In the genomic region with DNA sequence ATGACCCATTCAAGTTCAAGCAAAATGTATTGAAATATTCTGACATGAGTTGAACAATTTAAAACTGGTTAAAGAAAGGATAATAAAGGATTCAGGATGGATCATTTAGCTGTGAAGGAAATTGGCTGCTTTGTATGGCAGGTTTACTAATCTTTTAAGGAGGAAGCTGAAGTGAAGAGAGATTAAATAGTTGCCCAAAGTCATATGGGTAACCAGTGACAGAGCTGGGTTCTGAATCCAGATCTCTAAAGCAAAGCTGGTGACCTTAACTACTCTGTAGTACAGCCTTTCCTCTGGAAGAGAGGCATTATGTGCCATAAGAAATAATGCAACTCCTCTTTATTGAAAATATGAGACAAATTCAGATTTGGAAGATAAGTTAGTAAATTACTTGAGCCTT, we compare ENCODE assay signal across 15 cellular contexts. TPM values are rescaled to one million over a fixed set of nuclear protein-coding genes. Genes with fewer than 3 reads are reported as not detected.
DNase-seq lines count a peak whose midpoint lies in the region; ATAC-seq and TF ChIP-seq lines count a peak whose summit lies in the region.
"Had no signal": no experiment of that assay in that cellular context is flagged by ENCODE, and none has a peak within 500 bp of the region (broad histone marks: within the 10 kb centered on the region; RNA-seq: fewer than 3 reads in every experiment).

No MANE protein-coding gene starts in this region.

- H4K20me1 ChIP-seq in mammary epithelial cell (ENCODE audit: insufficient read depth, low read length), result no peaks in the 10 kb centered on the region
- H4K20me1 ChIP-seq: BLaER1 had no signal

- H3K9ac ChIP-seq in mammary epithelial cell (ENCODE audit: insufficient read depth, low read length), result no peak overlapping the region
- H3K9ac ChIP-seq: BLaER1 had no signal

- H3K4me3 ChIP-seq in mammary epithelial cell (replicated peaks in 1 of 3; ENCODE audit: insufficient read depth in 1 of 3, low read depth in 2 of 3, low read length in 3 of 3) (no peak overlapping the region), esophagus squamous epithelium (no peak overlapping the region), gastrocnemius medialis (no peak overlapping the region)
- H3K4me3 ChIP-seq in CD8-positive, alpha-beta memory T cell (ENCODE audit: low read length), result no peak overlapping the region
- H3K4me3 ChIP-seq: BLaER1, HAP-1 had no signal

- POLR2A ChIA-PET in MCF 10A (lab: Yijun Ruan, JAX), result interaction anchor here (0.8 to 2.8 kb wide), 8 partner anchors 8 to 920 kb away, joined by 3 to 16 read pairs (median 4); no protein-coding TSS in a partner anchor
- POLR2A ChIA-PET in CD8-positive, alpha-beta memory T cell (lab: Charles Lee), result no interaction called here

- H3K27ac Mint-ChIP-seq in MCF 10A (ENCODE audit: low read depth, unreplicated experiment), result peak overlapping the region; percentile 13
- H3K27ac Mint-ChIP-seq in CD8-positive, alpha-beta memory T cell, result no peak overlapping the region
- H3K27ac Mint-ChIP-seq: CD14-positive monocyte; CD4-positive, alpha-beta memory T cell had no signal

- no peaks in the 10 kb centered on the region for H3K27me3 Mint-ChIP-seq in MCF 10A (ENCODE audit: insufficient read depth, unreplicated experiment)
- H3K27me3 Mint-ChIP-seq in CD8-positive, alpha-beta memory T cell, result peaks cover 8 to 37% of the 10 kb centered on the region in 2 donors

- no peak overlapping the region for H2AFZ ChIP-seq in mammary epithelial cell (ENCODE audit: low read depth, low read length)

- intact Hi-C loops in MCF 10A (cut with micrococcal nuclease), result no loop called here
- intact Hi-C loops in mammary epithelial cell (cut with micrococcal nuclease), result no loop called here
- intact Hi-C loops in esophagus squamous epithelium (cut with DNase I), result no loop called here
- intact Hi-C loops in gastrocnemius medialis (cut with DNase I; ENCODE audit: low total_unique reads), result no loop called here

- TF ChIP-seq CTCF in MCF 10A (IDR thresholded peaks at IDR 0.05; ENCODE audit: unreplicated experiment) (no peak), mammary epithelial cell (conservative IDR thresholded peaks at IDR 0.05 in 1 of 2, IDR thresholded peaks at IDR 0.05 in 1 of 2; ENCODE audit: extremely low read depth in 1 of 2, insufficient read depth in 1 of 2, low read depth in 1 of 2, low read length in 2 of 2) (no peak), VCaP (conservative IDR thresholded peaks at IDR 0.05) (no peak), esophagus squamous epithelium (IDR thresholded peaks at IDR 0.05) (no peak), gastrocnemius medialis (IDR thresholded peaks at IDR 0.05 in 4 of 5, conservative IDR thresholded peaks at IDR 0.05 in 1 of 5) (no peak)

- dilution Hi-C loops in mammary epithelial cell (cut with HindIII; ENCODE audit: low sequenced_read_pairs), result no loop called here

- H3K27me3 ChIP-seq in mammary epithelial cell (ENCODE audit: insufficient read depth, low read length), result no peaks in the 10 kb centered on the region
- no peaks in the 10 kb centered on the region for H3K27me3 ChIP-seq in esophagus squamous epithelium
- no peaks in the 10 kb centered on the region for H3K27me3 ChIP-seq in gastrocnemius medialis
- H3K27me3 ChIP-seq in CD8-positive, alpha-beta memory T cell (ENCODE audit: insufficient read depth, low read length, poor library complexity, severe bottlenecking), result no peaks in the 10 kb centered on the region
- H3K27me3 ChIP-seq: BLaER1 had no signal

- H3K4me1 Mint-ChIP-seq in MCF 10A (ENCODE audit: insufficient read depth, unreplicated experiment), result peaks cover 55% of the 10 kb centered on the region
- H3K4me1 Mint-ChIP-seq in CD8-positive, alpha-beta memory T cell, result no peaks in the 10 kb centered on the region
- H3K4me1 Mint-ChIP-seq: CD14-positive monocyte; CD4-positive, alpha-beta memory T cell had no signal

- BruUV-seq in MCF 10A (replicated peaks; lab: Mats Ljungman, UMichigan) (no TSS peak), mammary epithelial cell (replicated peaks; lab: Mats Ljungman, UMichigan) (no TSS peak)

- peaks cover 80% of the 10 kb centered on the region for H3K79me2 ChIP-seq in mammary epithelial cell (ENCODE audit: insufficient read depth, low read length)

- H3K36me3 ChIP-seq in mammary epithelial cell (ENCODE audit: insufficient read depth, low read length), result no peaks in the 10 kb centered on the region
- no peaks in the 10 kb centered on the region for H3K36me3 ChIP-seq in esophagus squamous epithelium
- H3K36me3 ChIP-seq in gastrocnemius medialis, result no peaks in the 10 kb centered on the region
- H3K36me3 ChIP-seq in CD8-positive, alpha-beta memory T cell (ENCODE audit: insufficient read depth, low read length), result no peaks in the 10 kb centered on the region
- H3K36me3 ChIP-seq: BLaER1, HAP-1 had no signal

- peaks cover 42% of the 10 kb centered on the region for H3K4me1 ChIP-seq in mammary epithelial cell (ENCODE audit: insufficient read depth, low read length)
- peaks cover 0 to 59% (median 8%) of the 10 kb centered on the region in 3 donors for H3K4me1 ChIP-seq in esophagus squamous epithelium
- peaks cover 49 to 74% of the 10 kb centered on the region in 2 donors for H3K4me1 ChIP-seq in gastrocnemius medialis
- H3K4me1 ChIP-seq in CD8-positive, alpha-beta memory T cell (ENCODE audit: insufficient read depth, low read length), result no peaks in the 10 kb centered on the region
- H3K4me1 ChIP-seq: BLaER1 had no signal

- in situ Hi-C loops in mammary epithelial cell (cut with MboI; ENCODE audit: low sequenced_read_pairs in 2 of 2) (no loop called here), gastrocnemius medialis (cut with MboI; ENCODE audit: low sequenced_read_pairs in 4 of 4) (no loop called here)

- peaks cover 6% of the 10 kb centered on the region for H3K36me3 Mint-ChIP-seq in MCF 10A (ENCODE audit: insufficient read depth, unreplicated experiment)
- no peaks in the 10 kb centered on the region for H3K36me3 Mint-ChIP-seq in CD8-positive, alpha-beta memory T cell
- H3K36me3 Mint-ChIP-seq: CD14-positive monocyte; CD4-positive, alpha-beta memory T cell had no signal

- no peak overlapping the region for H3K4me2 ChIP-seq in mammary epithelial cell (ENCODE audit: insufficient read depth, low read depth, low read length)
- H3K4me2 ChIP-seq: BLaER1 had no signal

- no peak for DNase-seq in MCF 10A (ENCODE audit: unreplicated experiment)
- no peak for DNase-seq in mammary epithelial cell
- DNase-seq in esophagus squamous epithelium (lab: John Stamatoyannopoulos, UW), result no peak
- no peak for DNase-seq in gastrocnemius medialis
- no peak for DNase-seq in CD8-positive, alpha-beta memory T cell
- no peak for DNase-seq in GM03348 (ENCODE audit: low spot score)
- DNase-seq: 8988T; CD4-positive, alpha-beta memory T cell had no signal

- TF ChIP-seq POLR2A in esophagus squamous epithelium (IDR thresholded peaks at IDR 0.05), result no peak
- no peak for TF ChIP-seq POLR2A in gastrocnemius medialis (IDR thresholded peaks at IDR 0.05)

- CTCF ChIA-PET in MCF 10A (lab: Yijun Ruan, JAX), result interaction anchor here (1.0 kb wide), 1 partner anchor 10 kb away, joined by 3 read pairs; no protein-coding TSS in a partner anchor
- CTCF ChIA-PET in mammary epithelial cell (lab: Charles Lee; ENCODE audit: low non-redundant PET), result interaction anchor here (0.8 kb wide), 1 partner anchor 9 kb away, joined by 4 read pairs; no protein-coding TSS in a partner anchor
- CTCF ChIA-PET in CD8-positive, alpha-beta memory T cell (lab: Charles Lee), result no interaction called here

- H3K9me3 ChIP-seq in mammary epithelial cell (replicated peaks; ENCODE audit: insufficient read depth, low read length), result no peaks in the 10 kb centered on the region
- no peaks in the 10 kb centered on the region for H3K9me3 ChIP-seq in esophagus squamous epithelium
- H3K9me3 ChIP-seq in gastrocnemius medialis, result no peaks in the 10 kb centered on the region
- H3K9me3 ChIP-seq in CD8-positive, alpha-beta memory T cell (ENCODE audit: low read length), result no peaks in the 10 kb centered on the region
- H3K9me3 ChIP-seq: BLaER1, HAP-1 had no signal

- ATAC-seq in gastrocnemius medialis, result no peak
- no peak for ATAC-seq in GM18867 (IDR thresholded peaks at IDR 0.05; ENCODE audit: unreplicated experiment)

- H3K27ac ChIP-seq in mammary epithelial cell (ENCODE audit: insufficient read depth, low read depth, low read length) (no peak overlapping the region), VCaP (peak overlapping the region; percentile 73), esophagus squamous epithelium (peak overlapping the region; percentile 23 to 57 (median 38)), gastrocnemius medialis (peak overlapping the region; percentile 83 to 90 (median 89))
- no peak overlapping the region for H3K27ac ChIP-seq in CD8-positive, alpha-beta memory T cell (ENCODE audit: low read depth, low read length)
- H3K27ac ChIP-seq: BLaER1, HL-60 had no signal

- H3K4me3 Mint-ChIP-seq in MCF 10A (ENCODE audit: unreplicated experiment), result no peak overlapping the region
- H3K4me3 Mint-ChIP-seq in CD8-positive, alpha-beta memory T cell, result no peak overlapping the region
- H3K4me3 Mint-ChIP-seq: CD14-positive monocyte; CD4-positive, alpha-beta memory T cell had no signal

- no peaks in the 10 kb centered on the region for H3K9me3 Mint-ChIP-seq in MCF 10A (ENCODE audit: unreplicated experiment)
- H3K9me3 Mint-ChIP-seq in CD8-positive, alpha-beta memory T cell, result no peaks in the 10 kb centered on the region

RNA-seq across cellular contexts. Expression of gene FHIP1A, which starts 22.8 kb away (rescaled TPM):
- 14.8 and 19.8 TPM in 2 replicates for total RNA-seq in MCF 10A (2022)
- total RNA-seq in mammary epithelial cell, result 10 to 100 TPM; 33.0 to 38.5 TPM
- polyA plus RNA-seq in mammary epithelial cell, result 14.3 TPM
- polyA minus RNA-seq in mammary epithelial cell, result 49.6 TPM
- 10 to 100 TPM; 23.4 to 66.2 (median 34.5) TPM for total RNA-seq in esophagus squamous epithelium
- 100 to 1,000 TPM in 2 of 4 donors, 10 to 100 TPM in 2; 34.7 to 143 (median 78.3) TPM for total RNA-seq in gastrocnemius medialis
- under 1 TPM; 0.09 to 0.15 TPM for total RNA-seq in CD8-positive, alpha-beta memory T cell
- polyA plus RNA-seq in CD8-positive, alpha-beta memory T cell, result not detected
- polyA plus RNA-seq: AG04450, CD14-positive monocyte had no signal

Comparison
In these comparisons a context has a peak if more than half of its experiments do, and no peak if none do; other contexts are left out.
1. H3K27ac ChIP-seq: peak in VCaP (single experiment), esophagus squamous epithelium (4 of 4) and gastrocnemius medialis (4 of 4); none in mammary epithelial cell (single experiment) and CD8-positive, alpha-beta memory T cell (single experiment).
2. RNA of gene FHIP1A, which starts 22.8 kb away (total RNA-seq): 34.7 to 143 TPM in gastrocnemius medialis, 23.4 to 66.2 TPM in esophagus squamous epithelium, 33.0 to 38.5 TPM in mammary epithelial cell and 14.8 to 19.8 TPM in MCF 10A; 0.09 to 0.15 TPM in CD8-positive, alpha-beta memory T cell; every median in the first group is over 10 times any median in the second.